ENCODE assay signal across 8 cellular contexts in genomic region chr4:56387023-56388001, GRCh38. TPM values are rescaled to one million over a fixed set of nuclear protein-coding genes. Genes with fewer than 3 reads are reported as not detected.
A peak's percentile ranks its signal among the peaks of the same experiment; 100 is the strongest.
DNase-seq lines count a peak whose midpoint lies in the region; ATAC-seq and TF ChIP-seq lines count a peak whose summit lies in the region.

Gene AASDH, minus strand, starts transcription at chr4:56387491. Its CDS starts 3,192 bp downstream, at chr4:56384299.

- peak within 1 kb of the TSS; percentile 80 for H3K4me3 ChIP-seq in kidney epithelial cell (ENCODE audit: low read depth, low read length)

- no peaks in the 10 kb centered on the region for H3K27me3 ChIP-seq in kidney epithelial cell (ENCODE audit: control insufficient read depth, insufficient read depth, low read length)

- no peaks in the 10 kb centered on the region for H3K9me3 Mint-ChIP-seq in chondrocyte (ENCODE audit: low read depth)

- no peak for TF ChIP-seq CTCF in chondrocyte (IDR thresholded peaks at IDR 0.05)
- TF ChIP-seq CTCF in kidney epithelial cell (IDR thresholded peaks at IDR 0.05; ENCODE audit: insufficient read depth, low read length, poor library complexity, severe bottlenecking): no peak

- H3K36me3 Mint-ChIP-seq in chondrocyte (ENCODE audit: low read depth): no peaks in the 10 kb centered on the region

- DNase-seq in AG20443 (ENCODE audit: low spot score) (peak; percentile 97), NCI-H510A (lab: John Stamatoyannopoulos, UW) (peak; percentile 93), chondrocyte (ENCODE audit: low spot score) (peak; percentile 96), kidney epithelial cell (ENCODE audit: low read depth) (peak; percentile 85)
- peak; percentile 87 to 93 for DNase-seq in activated CD4-positive, alpha-beta T cell treated with anti-CD3 and anti-CD28 coated beads for 24 hours (ENCODE audit: low read depth in 2 of 2)
- DNase-seq in stimulated activated CD4-positive, alpha-beta T cell treated with anti-CD3 and anti-CD28 coated beads, Interleukin-15, amount 100 ng/mL, for 48 hours (ENCODE audit: low read depth in 2 of 2): peak; percentile 88 to 94

- no peaks in the 10 kb centered on the region for H3K27me3 Mint-ChIP-seq in chondrocyte (ENCODE audit: low read depth)

- peak within 1 kb of the TSS; percentile 96 for H3K27ac Mint-ChIP-seq in chondrocyte (ENCODE audit: unreplicated experiment)

- TF ChIP-seq POLR2A in GM19099 (IDR thresholded peaks at IDR 0.05; ENCODE audit: extremely low read depth, insufficient read length, low read depth): peak; percentile 89

- peaks cover 28% of the 10 kb centered on the region for H3K4me1 Mint-ChIP-seq in chondrocyte (ENCODE audit: low read depth)

- H3K4me3 Mint-ChIP-seq in chondrocyte (ENCODE audit: unreplicated experiment): peak within 1 kb of the TSS; percentile 82

- peak; percentile 95 for ATAC-seq in HG03432 (IDR thresholded peaks at IDR 0.05; ENCODE audit: unreplicated experiment)

- H3K36me3 ChIP-seq in kidney epithelial cell (ENCODE audit: control insufficient read depth, insufficient read depth, low read length): no peaks in the 10 kb centered on the region

RNA-seq across cellular contexts. Expression of gene AASDH, which starts in this region (rescaled TPM):
- total RNA-seq in chondrocyte (6.9 to 10.5 TPM (median 7.9 TPM) in 3 replicates), kidney epithelial cell (8.8 and 10.4 TPM in 2 replicates)

Comparison
In these comparisons a context has a peak if more than half of its experiments do, and no peak if none do; other contexts are left out.
1. Peak in every context shown above with its lines: DNase-seq, ATAC-seq and H3K4me3 ChIP-seq.